Comparison of ENCODE assay signal across 25 cellular contexts in genomic region chr9:128349125-128349524, GRCh38.
"Had no signal": no experiment of that assay in that cellular context is flagged by ENCODE, and none has a peak within 500 bp of the region (broad histone marks: within the 10 kb centered on the region; RNA-seq: fewer than 3 reads in every experiment).

No MANE protein-coding gene starts in this region.

- ATAC-seq: left cardiac atrium; left lung; lower lobe of right lung; naive thymus-derived CD4-positive, alpha-beta T cell; natural killer cell treated with Interleukin-12 subunit alpha and Interleukin-12 subunit beta and Interleukin-15 and Interleukin-18, amount 100 ng/mL, for 72 hours; right lobe of liver; upper lobe of right lung had no signal

- H3K36me3 Mint-ChIP-seq: natural killer cell treated with Interleukin-12 subunit alpha and Interleukin-12 subunit beta and Interleukin-15 and Interleukin-18, amount 100 ng/mL, for 72 hours had no signal

- H3K36me3 ChIP-seq: ovary had no signal

- H3K4me3 Mint-ChIP-seq: mesothelial cell of epicardium; naive thymus-derived CD4-positive, alpha-beta T cell; natural killer cell treated with Interleukin-12 subunit alpha and Interleukin-12 subunit beta and Interleukin-15 and Interleukin-18, amount 100 ng/mL, for 72 hours; stimulated activated naive CD8-positive, alpha-beta T cell treated with anti-CD3 and anti-CD28 coated beads, Interleukin-15, Interleukin-2, amounts not matched to agents 100 ng/mL and 50 ng/mL, for 24 hours had no signal

- H3K9me3 ChIP-seq: left lung, lower lobe of right lung, ovary, right atrium auricular region, right lobe of liver, suprapubic skin, thoracic aorta, tibial artery, upper lobe of right lung had no signal

- H3K4me1 Mint-ChIP-seq: mesothelial cell of epicardium had no signal

- H3K9me3 Mint-ChIP-seq: mesothelial cell of epicardium; naive thymus-derived CD4-positive, alpha-beta T cell; natural killer cell treated with Interleukin-12 subunit alpha and Interleukin-12 subunit beta and Interleukin-15 and Interleukin-18, amount 100 ng/mL, for 72 hours; stimulated activated naive CD8-positive, alpha-beta T cell treated with anti-CD3 and anti-CD28 coated beads, Interleukin-15, Interleukin-2, amounts not matched to agents 100 ng/mL and 50 ng/mL, for 24 hours had no signal

- H3K4me1 ChIP-seq: left lung, lower lobe of right lung, right atrium auricular region, right lobe of liver, suprapubic skin, tibial artery, upper lobe of right lung had no signal

- H3K4me3 ChIP-seq: left lung, lower lobe of right lung, ovary, right atrium auricular region, right lobe of liver, suprapubic skin, thoracic aorta, tibial artery, upper lobe of right lung had no signal

- H3K27ac ChIP-seq: left lung, lower lobe of right lung, ovary, right atrium auricular region, right lobe of liver, suprapubic skin, thoracic aorta, tibial artery, upper lobe of right lung had no signal

- DNase-seq: hippocampal formation; kidney glomerular epithelial cell; left cardiac atrium; left lung; lower lobe of right lung; mammary epithelial cell; mesendoderm; naive thymus-derived CD4-positive, alpha-beta T cell; ovary; right lobe of liver; stimulated activated CD4-positive, alpha-beta T cell treated with anti-CD3 and anti-CD28 coated beads, Interleukin-12 subunit alpha, Interleukin-12 subunit beta, amount 100 ng/mL, for 4 hours; stimulated activated CD4-positive, alpha-beta T cell treated with anti-CD3 and anti-CD28 coated beads, Interleukin-15, amount 100 ng/mL, for 24 hours; stimulated activated CD4-positive, alpha-beta T cell treated with anti-CD3 and anti-CD28 coated beads, Interleukin-2, amount 100 ng/mL, for 24 hours; stimulated activated CD4-positive, alpha-beta T cell treated with anti-CD3 and anti-CD28 coated beads, Interleukin-4, amount 100 ng/mL, for 1 hour; stimulated activated naive CD4-positive, alpha-beta T cell; tibial artery; trophoblast cell; upper lobe of right lung had no signal

- H3K27ac Mint-ChIP-seq: mesothelial cell of epicardium; natural killer cell treated with Interleukin-12 subunit alpha and Interleukin-12 subunit beta and Interleukin-15 and Interleukin-18, amount 100 ng/mL, for 72 hours; progenitor cell of endocrine pancreas; stimulated activated naive CD8-positive, alpha-beta T cell treated with anti-CD3 and anti-CD28 coated beads, Interleukin-15, Interleukin-2, amounts not matched to agents 100 ng/mL and 50 ng/mL, for 24 hours had no signal

- H3K27me3 ChIP-seq: left lung, ovary, right atrium auricular region, right lobe of liver, suprapubic skin, tibial artery, upper lobe of right lung had no signal

- H3K27me3 Mint-ChIP-seq: naive thymus-derived CD4-positive, alpha-beta T cell; natural killer cell treated with Interleukin-12 subunit alpha and Interleukin-12 subunit beta and Interleukin-15 and Interleukin-18, amount 100 ng/mL, for 72 hours; progenitor cell of endocrine pancreas; stimulated activated naive CD8-positive, alpha-beta T cell treated with anti-CD3 and anti-CD28 coated beads, Interleukin-15, Interleukin-2, amounts not matched to agents 100 ng/mL and 50 ng/mL, for 24 hours had no signal
